In genomic region chr1:239898067-239898730, GRCh38 we compare ENCODE assay signal across 8 cellular contexts.
A peak's percentile ranks its signal among the peaks of the same experiment; 100 is the strongest.
DNase-seq lines count a peak whose midpoint lies in the region; ATAC-seq and TF ChIP-seq lines count a peak whose summit lies in the region.

No MANE protein-coding gene starts in this region.

- no CpG with 5 or more reads among the region's 15 CpGs for WGBS in mesendoderm (ENCODE audit: extremely low coverage, insufficient coverage, low lambda C conversion rate)

- no peaks in the 10 kb centered on the region for H3K36me3 ChIP-seq in CD4-positive, alpha-beta memory T cell (ENCODE audit: insufficient read depth, low read length)
- H3K36me3 ChIP-seq in endocrine pancreas (ENCODE audit: control insufficient read depth, insufficient read depth, low read length) (no peaks in the 10 kb centered on the region), mesendoderm (ENCODE audit: control insufficient read depth, insufficient read depth, low read length) (no peaks in the 10 kb centered on the region)

- no peak overlapping the region for H3K4ac ChIP-seq in mesendoderm (ENCODE audit: low read depth, low read length)

- POLR2A ChIA-PET in CD4-positive, alpha-beta memory T cell (lab: Charles Lee; ENCODE audit: partially characterized antibody): no interaction called here
- POLR2A ChIA-PET in activated CD8-positive, alpha-beta T cell treated with anti-CD3 and anti-CD28 coated beads for 36 hours (lab: Charles Lee): no interaction called here

- intact Hi-C loops in CD4-positive, alpha-beta memory T cell (cut with micrococcal nuclease): loop anchor here (1.0 kb wide), 2 partner anchors 179 to 311 kb away; no protein-coding TSS in a partner anchor
- intact Hi-C loops in activated CD8-positive, alpha-beta T cell treated with anti-CD3 and anti-CD28 coated beads for 36 hours (cut with micrococcal nuclease): loop anchor here (2.0 to 5.0 kb wide), 2 partner anchors 179 to 311 kb away; no protein-coding TSS in a partner anchor

- no peak overlapping the region for H2BK15ac ChIP-seq in mesendoderm (replicated peaks; ENCODE audit: low read depth)

- H3K9me3 Mint-ChIP-seq in CD4-positive, alpha-beta memory T cell: no peaks in the 10 kb centered on the region
- H3K9me3 Mint-ChIP-seq in activated CD8-positive, alpha-beta T cell treated with anti-CD3 and anti-CD28 coated beads for 36 hours: no peaks in the 10 kb centered on the region

- TF ChIP-seq CTCF in activated CD8-positive, alpha-beta T cell treated with anti-CD3 and anti-CD28 coated beads for 36 hours (IDR thresholded peaks at IDR 0.05): peak; percentile 89

- DNase-seq in CD4-positive, alpha-beta memory T cell: peak; percentile 50 to 71 (median 67)
- peak; percentile 91 for DNase-seq in NCI-H82 (lab: John Stamatoyannopoulos, UW)
- peak; percentile 85 for DNase-seq in activated CD8-positive, alpha-beta T cell treated with anti-CD3 and anti-CD28 coated beads for 36 hours
- peak; percentile 88 for DNase-seq in mesendoderm
- DNase-seq in stimulated activated CD8-positive, alpha-beta memory T cell treated with anti-CD3 and anti-CD28 coated beads, Interleukin-2, amount 100 ng/mL, for 1 hour (ENCODE audit: low read depth in 2 of 2): peak; percentile 46 to 53

- H3K27me3 ChIP-seq in CD4-positive, alpha-beta memory T cell (ENCODE audit: insufficient read depth, low read length): no peaks in the 10 kb centered on the region
- H3K27me3 ChIP-seq in endocrine pancreas (ENCODE audit: control insufficient read depth, insufficient read depth, low read length) (no peaks in the 10 kb centered on the region), mesendoderm (ENCODE audit: insufficient read depth, low read length, poor library complexity) (no peaks in the 10 kb centered on the region)

- peak; percentile 91 for ATAC-seq in GM19455 (IDR thresholded peaks at IDR 0.05; ENCODE audit: unreplicated experiment)
- ATAC-seq in HG03558 (IDR thresholded peaks at IDR 0.05; ENCODE audit: extremely low read depth, unreplicated experiment): peak; percentile 76
- ATAC-seq in activated CD8-positive, alpha-beta T cell treated with anti-CD3 and anti-CD28 coated beads for 36 hours: peak; percentile 97

- H3K4me1 Mint-ChIP-seq in CD4-positive, alpha-beta memory T cell: peaks cover 0 to 3% (median under 1%) of the 10 kb centered on the region in 4 donors
- H3K4me1 Mint-ChIP-seq in activated CD8-positive, alpha-beta T cell treated with anti-CD3 and anti-CD28 coated beads for 36 hours (ENCODE audit: low read depth): peaks cover 4% of the 10 kb centered on the region

- CTCF ChIA-PET in CD4-positive, alpha-beta memory T cell (lab: Charles Lee; ENCODE audit: partially characterized antibody): interaction anchor here (0.6 to 2.4 kb wide), 31 partner anchors 9 to 1658 kb away, joined by 3 to 57 read pairs (median 4); no protein-coding TSS in a partner anchor
- CTCF ChIA-PET in activated CD8-positive, alpha-beta T cell treated with anti-CD3 and anti-CD28 coated beads for 36 hours (lab: Charles Lee): interaction anchor here (0.6 to 2.5 kb wide), 53 partner anchors 9 to 603 kb away, joined by 3 to 23 read pairs (median 4); no protein-coding TSS in a partner anchor

- H4K5ac ChIP-seq in mesendoderm (ENCODE audit: low read length): no peak overlapping the region

- no peak overlapping the region for H3K4me3 ChIP-seq in CD4-positive, alpha-beta memory T cell (ENCODE audit: low read length in 2 of 2)
- H3K4me3 ChIP-seq in endocrine pancreas (ENCODE audit: control insufficient read depth, insufficient read depth, low read length): peak overlapping the region; percentile 70
- H3K4me3 ChIP-seq in mesendoderm (ENCODE audit: low read length): no peak overlapping the region

- H2BK120ac ChIP-seq in mesendoderm (ENCODE audit: low read depth, low read length): no peak overlapping the region

- no peak overlapping the region for H3K9ac ChIP-seq in endocrine pancreas (ENCODE audit: control insufficient read depth, insufficient read depth, low read length)
- no peak overlapping the region for H3K9ac ChIP-seq in mesendoderm (ENCODE audit: low read length)

- no peak overlapping the region for H3K18ac ChIP-seq in mesendoderm (ENCODE audit: low read length)

- no peak overlapping the region for H2AK5ac ChIP-seq in mesendoderm (ENCODE audit: low read length)

- peak overlapping the region in 1 of 8 donors; percentile 1 for H3K4me3 Mint-ChIP-seq in CD4-positive, alpha-beta memory T cell
- H3K4me3 Mint-ChIP-seq in activated CD8-positive, alpha-beta T cell treated with anti-CD3 and anti-CD28 coated beads for 36 hours: no peak overlapping the region

- no peaks in the 10 kb centered on the region for H3K9me3 ChIP-seq in CD4-positive, alpha-beta memory T cell (ENCODE audit: control insufficient read depth in 1 of 2, low read length in 2 of 2)
- H3K9me3 ChIP-seq in endocrine pancreas (ENCODE audit: control insufficient read depth, low read length): no peaks in the 10 kb centered on the region

- H3K36me3 Mint-ChIP-seq in CD4-positive, alpha-beta memory T cell: no peaks in the 10 kb centered on the region
- no peaks in the 10 kb centered on the region for H3K36me3 Mint-ChIP-seq in activated CD8-positive, alpha-beta T cell treated with anti-CD3 and anti-CD28 coated beads for 36 hours (ENCODE audit: low read depth)

- no peaks in the 10 kb centered on the region for H3K4me1 ChIP-seq in CD4-positive, alpha-beta memory T cell (ENCODE audit: insufficient read depth, low read length)
- H3K4me1 ChIP-seq in endocrine pancreas (ENCODE audit: control insufficient read depth, insufficient read depth, low read length) (peaks cover 2% of the 10 kb centered on the region), mesendoderm (ENCODE audit: control insufficient read depth, low read depth, low read length) (no peaks in the 10 kb centered on the region)

- H3K79me2 ChIP-seq in mesendoderm (ENCODE audit: control insufficient read depth, insufficient read depth, low read length): no peaks in the 10 kb centered on the region

- no peaks in the 10 kb centered on the region for H3K79me1 ChIP-seq in mesendoderm (ENCODE audit: low read length)

- H4K8ac ChIP-seq in mesendoderm (ENCODE audit: low read depth, low read length): no peak overlapping the region

- no peak overlapping the region for H3K56ac ChIP-seq in mesendoderm (ENCODE audit: low read length)

- no peak overlapping the region for H2BK5ac ChIP-seq in mesendoderm (ENCODE audit: low read length)

- H3K27ac ChIP-seq in CD4-positive, alpha-beta memory T cell (ENCODE audit: low read depth, low read length): no peak overlapping the region
- no peak overlapping the region for H3K27ac ChIP-seq in mesendoderm (ENCODE audit: low read depth, low read length)

- H3K4me2 ChIP-seq in mesendoderm (ENCODE audit: low read length): no peak overlapping the region

- no peak overlapping the region for H3K23ac ChIP-seq in mesendoderm (ENCODE audit: low read length)

- H3K27ac Mint-ChIP-seq in CD4-positive, alpha-beta memory T cell: no peak overlapping the region
- H3K27ac Mint-ChIP-seq in activated CD8-positive, alpha-beta T cell treated with anti-CD3 and anti-CD28 coated beads for 36 hours: no peak overlapping the region

- H3K27me3 Mint-ChIP-seq in CD4-positive, alpha-beta memory T cell: peaks cover 2 to 3% of the 10 kb centered on the region in 2 donors
- peaks cover 4% of the 10 kb centered on the region for H3K27me3 Mint-ChIP-seq in activated CD8-positive, alpha-beta T cell treated with anti-CD3 and anti-CD28 coated beads for 36 hours
